In the genomic region with DNA sequence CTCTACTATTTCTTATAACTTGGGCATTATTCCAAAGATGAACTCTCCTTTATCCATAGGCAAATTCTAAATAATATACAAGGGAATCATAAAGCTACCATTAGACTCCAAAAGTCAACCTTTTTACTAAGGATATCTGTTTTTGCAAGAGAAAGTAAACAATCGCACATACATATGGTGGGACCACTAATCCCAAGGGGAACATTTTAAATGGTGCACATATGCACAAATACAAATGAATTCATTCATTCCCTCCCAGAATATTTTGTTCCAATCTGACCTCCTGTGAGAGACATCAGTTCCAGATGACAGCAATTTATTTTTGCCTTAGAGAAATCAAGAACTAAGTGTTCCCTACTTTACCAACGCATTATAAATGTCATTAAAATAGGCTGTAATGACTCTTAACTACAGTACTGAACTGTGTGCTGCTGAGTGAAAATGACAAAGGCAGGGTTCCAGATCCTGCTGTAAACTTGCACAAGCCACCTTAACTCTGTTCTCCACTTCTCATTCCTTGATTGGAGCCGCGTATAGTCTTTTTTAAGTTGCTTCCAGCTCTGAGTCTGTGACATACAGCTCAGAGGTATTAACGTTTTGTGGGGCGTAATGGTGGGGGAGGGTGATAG, we compare ENCODE assay signal across 8 cellular contexts. TPM values are rescaled to one million over a fixed set of nuclear protein-coding genes. Genes with fewer than 3 reads are reported as not detected.
DNase-seq lines count a peak whose midpoint lies in the region; ATAC-seq and TF ChIP-seq lines count a peak whose summit lies in the region.

No MANE protein-coding gene starts in this region.

- peaks cover 70% of the 10 kb centered on the region for H3K79me2 ChIP-seq in Loucy (ENCODE audit: insufficient read depth, low read length)

- peaks cover 62% of the 10 kb centered on the region for H4K20me1 ChIP-seq in BLaER1
- H4K20me1 ChIP-seq in Loucy (ENCODE audit: insufficient read depth, low read length, poor library complexity, severe bottlenecking), result peaks cover 68% of the 10 kb centered on the region

- peak overlapping the region; percentile 100; the same call in 1 of the 2 replicates for H3K27ac ChIP-seq in BLaER1

- TF ChIP-seq CTCF in Loucy (conservative IDR thresholded peaks at IDR 0.05; ENCODE audit: low read length), result no peak

- H3K27ac Mint-ChIP-seq in naive B cell, result peak overlapping the region; percentile 3 to 99 (median 70)

- H3K9ac ChIP-seq in BLaER1 (peak overlapping the region; percentile 100), Loucy (ENCODE audit: low read depth, low read length, poor library complexity, severe bottlenecking) (peak overlapping the region; percentile 99)

- no peaks in the 10 kb centered on the region for H3K27me3 Mint-ChIP-seq in naive B cell

- no peaks in the 10 kb centered on the region for H3F3A ChIP-seq in Loucy (ENCODE audit: low read depth)

- H3K9me3 Mint-ChIP-seq in naive B cell, result no peaks in the 10 kb centered on the region

- H3K9me3 ChIP-seq in BLaER1, result no peaks in the 10 kb centered on the region
- no peaks in the 10 kb centered on the region for H3K9me3 ChIP-seq in Loucy (ENCODE audit: insufficient read depth, low read depth, low read length)

- H3K4me1 ChIP-seq in BLaER1, result peaks cover 64% of the 10 kb centered on the region
- H3K4me1 ChIP-seq in Loucy (ENCODE audit: insufficient read depth, low read length, poor library complexity, severe bottlenecking), result peaks cover 34% of the 10 kb centered on the region

- H3K4me2 ChIP-seq in BLaER1 (peak overlapping the region; percentile 94), Loucy (ENCODE audit: low read depth, low read length, poor library complexity, severe bottlenecking) (peak overlapping the region; percentile 95)

- no peak overlapping the region for H2AFZ ChIP-seq in Loucy (ENCODE audit: low read length)

- no peaks in the 10 kb centered on the region for H3K9me2 ChIP-seq in Loucy (replicated peaks; ENCODE audit: low read depth, low read length)

- peaks cover 43 to 69% (median 50%) of the 10 kb centered on the region in 3 donors for H3K4me1 Mint-ChIP-seq in naive B cell

- peak overlapping the region; percentile 94 to 100 (median 98) for H3K4me3 Mint-ChIP-seq in naive B cell

- H3K27me3 ChIP-seq in BLaER1 (no peaks in the 10 kb centered on the region), Loucy (ENCODE audit: insufficient read depth, low read length, poor library complexity, severe bottlenecking) (peaks cover 7% of the 10 kb centered on the region)

- DNase-seq in dermis blood vessel endothelial cell (peak; percentile 20), naive B cell (no peak), NCI-H2107 (lab: John Stamatoyannopoulos, UW) (no peak), GF-D8 (lab: John Stamatoyannopoulos, UW) (no peak), NCI-H345 treated with DMSO at 0.1 percent for 48 hours (lab: John Stamatoyannopoulos, UW; ENCODE audit: unreplicated experiment) (no peak)

- H3K4me3 ChIP-seq in BLaER1 (peak overlapping the region; percentile 99), Loucy (ENCODE audit: low read length, poor library complexity, severe bottlenecking) (peak overlapping the region; percentile 88)

- no peak for ATAC-seq in naive B cell (ENCODE audit: low read depth in 2 of 2)
- no peak for ATAC-seq in HG03097 (IDR thresholded peaks at IDR 0.05; ENCODE audit: low FRiP score, unreplicated experiment)

- H3K36me3 ChIP-seq in BLaER1 (peaks cover 42% of the 10 kb centered on the region), Loucy (ENCODE audit: insufficient read depth, low read length) (no peaks in the 10 kb centered on the region)

- H3K36me3 Mint-ChIP-seq in naive B cell, result no peaks in the 10 kb centered on the region

RNA-seq across cellular contexts. Expression of gene DHX15, which starts 2.0 kb away (rescaled TPM):
- total RNA-seq in dermis blood vessel endothelial cell, result 161 and 222 TPM in 2 replicates
- polyA plus RNA-seq in naive B cell (ENCODE audit: low read depth in 6 of 6), result 10 to 100 TPM; 34.0 to 71.6 (median 44.1) TPM
